ENCODE assay signal across 8 cellular contexts in the genomic region with DNA sequence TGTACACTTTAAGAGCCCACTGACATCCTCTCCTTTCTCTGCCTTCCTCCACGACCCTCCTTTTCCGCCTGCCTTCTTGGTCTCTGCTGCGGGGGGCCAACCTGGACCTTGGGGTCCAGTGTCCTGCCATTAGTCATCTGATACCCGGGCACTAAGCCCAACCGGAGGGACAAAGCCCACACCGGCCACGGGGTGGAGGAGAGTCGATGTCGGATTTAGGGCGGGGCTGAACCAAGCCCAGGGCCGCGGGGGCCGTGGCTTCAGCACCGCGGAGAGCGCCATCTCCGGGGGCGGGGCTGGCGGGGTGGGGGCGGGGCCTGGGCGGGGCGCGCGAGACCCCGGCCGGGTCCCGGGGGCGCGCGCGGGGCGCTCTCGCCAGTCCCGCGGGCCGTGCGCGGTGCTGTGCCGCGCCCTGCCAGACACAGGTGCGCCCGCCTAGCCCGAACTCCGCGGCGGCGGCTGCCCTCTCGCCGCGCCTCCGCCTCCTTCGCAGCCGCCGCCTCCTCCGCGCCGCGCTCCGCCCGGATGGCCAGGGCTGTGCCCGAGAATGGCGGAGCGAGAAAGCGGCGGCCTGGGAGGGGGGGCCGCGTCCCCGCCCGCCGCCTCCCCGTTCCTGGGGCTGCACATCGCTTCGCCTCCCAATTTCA. TPM values are rescaled to one million over a fixed set of nuclear protein-coding genes. Genes with fewer than 3 reads are reported as not detected.
DNase-seq lines count a peak whose midpoint lies in the region; ATAC-seq and TF ChIP-seq lines count a peak whose summit lies in the region.

A gene (plus strand): TSS at position 378 of the 647 bp plus-strand sequence. CDS start 170 bp downstream, at position 548.

- H3K4me1 ChIP-seq in HUES6 (ENCODE audit: control insufficient read depth, insufficient read depth, low read length) (peaks cover 4% of the 10 kb centered on the region; the same call in 1 of the 2 replicates), heart left ventricle (peaks cover 0 to 24% (median 8%) of the 10 kb centered on the region in 12 donors)

- no peak for TF ChIP-seq POLR2A in heart left ventricle (IDR thresholded peaks at IDR 0.05)

- peaks cover 8% of the 10 kb centered on the region for H3K36me3 ChIP-seq in HUES6 (ENCODE audit: control insufficient read depth, insufficient read depth, low read length)
- peaks cover 2 to 27% (median 22%) of the 10 kb centered on the region in 9 donors for H3K36me3 ChIP-seq in heart left ventricle

- POLR2A ChIA-PET in AG04450 (lab: Yijun Ruan, JAX) = no interaction called here

- peaks cover 17% of the 10 kb centered on the region for H3K27me3 ChIP-seq in AG04450 (ENCODE audit: control insufficient read depth, insufficient read depth, low read length)
- peaks cover 26% of the 10 kb centered on the region for H3K27me3 ChIP-seq in HUES6 (ENCODE audit: control insufficient read depth, insufficient read depth, low read length)
- H3K27me3 ChIP-seq in heart left ventricle = peaks cover 0 to 3% (median 0%) of the 10 kb centered on the region in 9 donors

- peak within 1 kb of the TSS; percentile 47 for H3K4me3 ChIP-seq in AG04450 (ENCODE audit: low read depth, low read length)
- H3K4me3 ChIP-seq in HUES6 (ENCODE audit: low read depth, low read length) = peak within 1 kb of the TSS; percentile 80
- H3K4me3 ChIP-seq in heart left ventricle = peak within 1 kb of the TSS in 11 of 12 donors; percentile 28 to 66 (median 51)

- TF ChIP-seq CTCF in AG04450 (IDR thresholded peaks at IDR 0.05; ENCODE audit: low read depth, low read length) (no peak), heart left ventricle (IDR thresholded peaks at IDR 0.05) (no peak), progenitor cell of endocrine pancreas (IDR thresholded peaks at IDR 0.05; ENCODE audit: unreplicated experiment) (no peak)

- peak within 1 kb of the TSS; percentile 50 for H3K9ac ChIP-seq in HUES6 (ENCODE audit: low read length)

- no peak within 1 kb of the TSS for H3K27ac ChIP-seq in AG04450 (ENCODE audit: low read depth, low read length)
- no peak within 1 kb of the TSS for H3K27ac ChIP-seq in HUES6 (ENCODE audit: low read depth, low read length)
- no peak within 1 kb of the TSS for H3K27ac ChIP-seq in heart left ventricle

- intact Hi-C loops in heart left ventricle (cut with DNase I) = no loop called here

- DNase-seq in AG04450 (ENCODE audit: low read depth, low spot score) (no peak), SHP77 (lab: John Stamatoyannopoulos, UW) (peak; percentile 54 to 78), heart left ventricle (peak in 4 of 5 donors; percentile 55 to 65 (median 57)), progenitor cell of endocrine pancreas (ENCODE audit: low spot score, unreplicated experiment) (peak; percentile 71)
- DNase-seq in activated naive CD4-positive, alpha-beta T cell treated with anti-CD3 and anti-CD28 coated beads, Interleukin-2, amount 10 ng/mL, durations not matched to agents 7 days and 5 days = peak; percentile 69

- H3K27me3 Mint-ChIP-seq in activated naive CD4-positive, alpha-beta T cell treated with anti-CD3 and anti-CD28 coated beads, Interleukin-2, amount 10 ng/mL, durations not matched to agents 7 days and 5 days = peaks cover 33% of the 10 kb centered on the region
- H3K27me3 Mint-ChIP-seq in progenitor cell of endocrine pancreas = peaks cover 8% of the 10 kb centered on the region

- H3K4me3 Mint-ChIP-seq in activated naive CD4-positive, alpha-beta T cell treated with anti-CD3 and anti-CD28 coated beads, Interleukin-2, amount 10 ng/mL, durations not matched to agents 7 days and 5 days = peak within 1 kb of the TSS; percentile 49
- peak within 1 kb of the TSS; percentile 66 for H3K4me3 Mint-ChIP-seq in progenitor cell of endocrine pancreas (ENCODE audit: low read depth)

- ATAC-seq in GM19035 (IDR thresholded peaks at IDR 0.05; ENCODE audit: unreplicated experiment) (peak; percentile 66), heart left ventricle (peak; percentile 53 to 80 (median 66)), GM18858 (IDR thresholded peaks at IDR 0.05; ENCODE audit: unreplicated experiment) (no peak)

- no peaks in the 10 kb centered on the region; the same call in 1 of the 2 replicates for H3K9me3 ChIP-seq in AG04450 (ENCODE audit: control insufficient read depth, insufficient read depth, low read length)
- H3K9me3 ChIP-seq in HUES6 (ENCODE audit: control insufficient read depth, insufficient read depth, low read depth, low read length) = no peaks in the 10 kb centered on the region
- no peaks in the 10 kb centered on the region for H3K9me3 ChIP-seq in heart left ventricle

- CTCF ChIA-PET in AG04450 (lab: Charles Lee) = interaction anchor here (3.2 kb wide), 1 partner anchor 13 kb away, joined by 11 read pairs; no protein-coding TSS in a partner anchor
- CTCF ChIA-PET in activated naive CD4-positive, alpha-beta T cell treated with anti-CD3 and anti-CD28 coated beads, Interleukin-2, amount 10 ng/mL, durations not matched to agents 7 days and 5 days (lab: Charles Lee) = no interaction called here

- H3K9me3 Mint-ChIP-seq in activated naive CD4-positive, alpha-beta T cell treated with anti-CD3 and anti-CD28 coated beads, Interleukin-2, amount 10 ng/mL, durations not matched to agents 7 days and 5 days = no peaks in the 10 kb centered on the region
- no peaks in the 10 kb centered on the region for H3K9me3 Mint-ChIP-seq in progenitor cell of endocrine pancreas (ENCODE audit: low read depth)

- H3K27ac Mint-ChIP-seq in activated naive CD4-positive, alpha-beta T cell treated with anti-CD3 and anti-CD28 coated beads, Interleukin-2, amount 10 ng/mL, durations not matched to agents 7 days and 5 days = no peak within 1 kb of the TSS
- H3K27ac Mint-ChIP-seq in progenitor cell of endocrine pancreas = peak within 1 kb of the TSS; percentile 33

- whole genome bisulfite sequencing in heart left ventricle, 4 donors = 1 to 8% (median 2%) methylated on average over 15 to 73 of the region's 73 CpGs

- peaks cover 8% of the 10 kb centered on the region for H3K4me1 Mint-ChIP-seq in activated naive CD4-positive, alpha-beta T cell treated with anti-CD3 and anti-CD28 coated beads, Interleukin-2, amount 10 ng/mL, durations not matched to agents 7 days and 5 days
- no peaks in the 10 kb centered on the region for H3K4me1 Mint-ChIP-seq in progenitor cell of endocrine pancreas (ENCODE audit: low read depth)

- peaks cover 5% of the 10 kb centered on the region for H3K36me3 Mint-ChIP-seq in activated naive CD4-positive, alpha-beta T cell treated with anti-CD3 and anti-CD28 coated beads, Interleukin-2, amount 10 ng/mL, durations not matched to agents 7 days and 5 days
- H3K36me3 Mint-ChIP-seq in progenitor cell of endocrine pancreas (ENCODE audit: insufficient read depth) = peaks cover 4% of the 10 kb centered on the region

RNA-seq across cellular contexts. Expression of the gene that starts here (rescaled TPM):
- 5.6 and 7.6 TPM in 2 replicates for polyA plus RNA-seq in AG04450 (2011; rRNA removed)
- polyA minus RNA-seq in AG04450 (2011; rRNA and poly(A)+ RNA removed) = 9.7 and 12.6 TPM in 2 replicates
- 1 to 10 TPM; 5.0 to 8.0 (median 7.6) TPM for total RNA-seq in heart left ventricle
- 1 to 10 TPM; 2.4 to 3.1 TPM for polyA plus RNA-seq in heart left ventricle
- total RNA-seq in progenitor cell of endocrine pancreas = 43.0 and 48.1 TPM in 2 replicates
